Comparison of ENCODE assay signal across 13 cellular contexts in genomic region chr1:166902279-166902678, GRCh38. TPM values are rescaled to one million over a fixed set of nuclear protein-coding genes. Genes with fewer than 3 reads are reported as not detected.
DNase-seq lines count a peak whose midpoint lies in the region; ATAC-seq, FAIRE-seq and TF ChIP-seq lines count a peak whose summit lies in the region.
"Had no signal": no experiment of that assay in that cellular context is flagged by ENCODE, and none has a peak within 500 bp of the region (broad histone marks: within the 10 kb centered on the region; RNA-seq: fewer than 3 reads in every experiment).

No MANE protein-coding gene starts in this region.

- 0 out of 2 replicates have a peak, but pooled peaks have one; percentile 18 for TF ChIP-seq RAD21 in HCT116 (IDR thresholded peaks at IDR 0.05; ENCODE audit: low read depth)

- no peaks in the 10 kb centered on the region for H3K27me3 ChIP-seq in HCT116 (ENCODE audit: insufficient read depth, low read length)

- BruUV-seq in HCT116 (replicated peaks; lab: Mats Ljungman, UMichigan): no TSS peak

- H3K36me3 ChIP-seq in HCT116 (ENCODE audit: control insufficient read depth in 1 of 2, insufficient read depth in 2 of 2, low read length in 2 of 2): no peaks in the 10 kb centered on the region
- H3K36me3 ChIP-seq in kidney (ENCODE audit: control insufficient read depth in 1 of 2, insufficient read depth in 2 of 2, low read length in 2 of 2): no peaks in the 10 kb centered on the region

- TF ChIP-seq CTCF in HCT116 (IDR thresholded peaks at IDR 0.05 in 2 of 3, conservative IDR thresholded peaks at IDR 0.05 in 1 of 3; ENCODE audit: borderline replicate concordance in 1 of 3, insufficient read depth in 1 of 3, low read depth in 2 of 3, low read length in 2 of 3) (no peak), kidney (IDR thresholded peaks at IDR 0.05; ENCODE audit: borderline replicate concordance, extremely low read depth, insufficient read depth) (no peak)

- H3K9ac ChIP-seq in HCT116 (ENCODE audit: low read length) (no peak overlapping the region), kidney (ENCODE audit: low read length in 2 of 2) (no peak overlapping the region)

- H2AFZ ChIP-seq in HCT116 (ENCODE audit: low read depth, low read length, poor library complexity, severe bottlenecking): no peak overlapping the region

- no peak for TF ChIP-seq POLR2A in HCT116 (IDR thresholded peaks at IDR 0.05; ENCODE audit: borderline replicate concordance, extremely low read depth, insufficient read depth, insufficient read length)

- POLR2A ChIA-PET in HCT116 (lab: Charles Lee): interaction anchor here (0.6 kb wide), 1 partner anchor 33 kb away, joined by 4 read pairs; no protein-coding TSS in a partner anchor

- no peaks in the 10 kb centered on the region for H4K20me1 ChIP-seq in HCT116 (ENCODE audit: insufficient read depth)

- RAD21 ChIA-PET in HCT116 (lab: Charles Lee; ENCODE audit: low non-redundant PET in 1 of 2, low total read pairs in 2 of 2, uncharacterized antibody in 2 of 2, unreplicated experiment in 2 of 2): no interaction called here

- intact Hi-C loops in HCT116 (cut with micrococcal nuclease) (no loop called here), kidney (cut with DNase I) (no loop called here)

- H3K9me2 ChIP-seq in HCT116 (ENCODE audit: insufficient read depth): no peaks in the 10 kb centered on the region

- ATAC-seq in HCT116 (peak; percentile 96), HG02588 (IDR thresholded peaks at IDR 0.05; ENCODE audit: unreplicated experiment) (no peak), GM18870 (IDR thresholded peaks at IDR 0.05; ENCODE audit: unreplicated experiment) (no peak), HG03521 (IDR thresholded peaks at IDR 0.05; ENCODE audit: unreplicated experiment) (no peak)

- no peaks in the 10 kb centered on the region; a peak in 1 of 4 replicates for H3K9me3 ChIP-seq in HCT116 (ENCODE audit: control insufficient read depth in 1 of 2, insufficient read depth in 1 of 2, low read depth in 1 of 2, low read length in 2 of 2)
- H3K9me3 ChIP-seq in kidney (ENCODE audit: control insufficient read depth in 1 of 2, low read length in 2 of 2): no peaks in the 10 kb centered on the region

- H3K4me3 ChIP-seq in HCT116 (replicated peaks in 1 of 2; ENCODE audit: low read depth in 1 of 2, low read length in 2 of 2): no peak overlapping the region
- no peak overlapping the region for H3K4me3 ChIP-seq in kidney (ENCODE audit: low read length in 2 of 2)

- H3K4me2 ChIP-seq in HCT116 (ENCODE audit: low read length): peak overlapping the region; percentile 1; the same call in 1 of the 2 replicates

- H3K4me1 ChIP-seq in HCT116 (ENCODE audit: control insufficient read depth in 1 of 2, insufficient read depth in 2 of 2, low read length in 2 of 2) (peaks cover 0 to 8% of the 10 kb centered on the region in 2 experiments; a peak in 1 of 4 replicates), kidney (ENCODE audit: control insufficient read depth in 1 of 2, insufficient read depth in 1 of 2, low read depth in 1 of 2, low read length in 2 of 2) (no peaks in the 10 kb centered on the region)

- FAIRE-seq in kidney (lab: Jason Lieb, UNC): no peak

- in situ Hi-C loops in ACHN (cut with HindIII; ENCODE audit: low pct_ligation_motif_present, low pct_unique_long_range_greater_than_20kb, low sequenced_read_pairs): loop anchor here (25.0 kb wide), 1 partner anchor 160 kb away; no protein-coding TSS in a partner anchor

- DNase-seq in ACHN (peak; percentile 37), HCT116 (ENCODE audit: low read depth, low spot score) (peak; percentile 43), RPMI7951 (ENCODE audit: low read depth) (peak; percentile 70), fibroblast of peridontal ligament (ENCODE audit: extremely low read depth) (peak; percentile 6), kidney (no peak)
- DNase-seq: CD4-positive, alpha-beta memory T cell; head of caudate nucleus; NCI-H1436 treated with DMSO at 0.1 percent for 48 hours; SHP77 treated with DMSO at 0.1 percent for 48 hours; stimulated activated CD4-positive, alpha-beta T cell treated with anti-CD3 and anti-CD28 coated beads, Interleukin-4, amount 100 ng/mL, for 24 hours had no signal

- CTCF ChIA-PET in HCT116 (lab: Charles Lee): interaction anchor here (0.5 to 1.2 kb wide), 4 partner anchors 8 to 156 kb away, joined by 3 to 8 read pairs (median 3); no protein-coding TSS in a partner anchor

- H3K79me2 ChIP-seq in HCT116 (ENCODE audit: insufficient read depth, low read length): no peaks in the 10 kb centered on the region

- no peak overlapping the region for H3K27ac ChIP-seq in HCT116 (ENCODE audit: low read depth, low read length)
- H3K27ac ChIP-seq in kidney (ENCODE audit: low read depth in 2 of 2, low read length in 2 of 2): no peak overlapping the region

TF ChIP-seq in HCT116, 20 proteins besides CTCF, POLR2A, EP300 and RAD21 (continues in another document):
- no peak for TF ChIP-seq EZH2phosphoT487 (IDR thresholded peaks at IDR 0.05; ENCODE audit: borderline replicate concordance)
- no peak for TF ChIP-seq EGR1 (IDR thresholded peaks at IDR 0.05; ENCODE audit: low read depth)
- 0 out of 2 replicates have a peak, but pooled peaks have one; percentile 24 for TF ChIP-seq SP1 (IDR thresholded peaks at IDR 0.05; ENCODE audit: low read depth)
- TF ChIP-seq EZH2 (IDR thresholded peaks at IDR 0.05): no peak
- TF ChIP-seq, protein P1, sequence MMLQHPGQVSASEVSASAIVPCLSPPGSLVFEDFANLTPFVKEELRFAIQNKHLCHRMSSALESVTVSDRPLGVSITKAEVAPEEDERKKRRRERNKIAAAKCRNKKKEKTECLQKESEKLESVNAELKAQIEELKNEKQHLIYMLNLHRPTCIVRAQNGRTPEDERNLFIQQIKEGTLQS (IDR thresholded peaks at IDR 0.05): no peak
- TF ChIP-seq ZBTB33 (IDR thresholded peaks at IDR 0.05; ENCODE audit: extremely low read depth, insufficient replicate concordance, low read length): no peak
- 0 out of 2 replicates have a peak, but pooled peaks have one; percentile 21 for TF ChIP-seq CBX3 (IDR thresholded peaks at IDR 0.05; ENCODE audit: low read depth)
- TF ChIP-seq YY1 (IDR thresholded peaks at IDR 0.05; ENCODE audit: extremely low read depth, insufficient replicate concordance, low read depth, low read length): no peak
- no peak for TF ChIP-seq REST (IDR thresholded peaks at IDR 0.05; ENCODE audit: low read depth)
- no peak for TF ChIP-seq MAX (IDR thresholded peaks at IDR 0.05)
- no peak for TF ChIP-seq JUND (IDR thresholded peaks at IDR 0.05)
- no peak for TF ChIP-seq ZNF274 (IDR thresholded peaks at IDR 0.05; ENCODE audit: low read depth, low read length)
- peak; percentile 15; the same call in 1 of the 2 replicates for TF ChIP-seq SRF (IDR thresholded peaks at IDR 0.05; ENCODE audit: low read depth)
- no peak for TF ChIP-seq TCF7L2 (IDR thresholded peaks at IDR 0.05; ENCODE audit: borderline replicate concordance, extremely low read depth, insufficient read depth, insufficient read length)
- 0 out of 2 replicates have a peak, but pooled peaks have one; percentile 17 for TF ChIP-seq CEBPB (IDR thresholded peaks at IDR 0.05; ENCODE audit: low read depth)
- TF ChIP-seq POLR2AphosphoS5 (IDR thresholded peaks at IDR 0.05; ENCODE audit: low read depth, low read length): no peak
- TF ChIP-seq ELF1 (IDR thresholded peaks at IDR 0.05; ENCODE audit: borderline replicate concordance, low read depth): no peak

RNA-seq across cellular contexts. Expression of gene TADA1, which starts 26.2 kb away (rescaled TPM):
- total RNA-seq in HCT116 (2021; ENCODE audit: unreplicated experiment) (16.0 TPM), kidney (11.5 TPM)
- 7.9 and 10.1 TPM in 2 replicates for polyA plus RNA-seq in HCT116 (2012)
- 11.6 and 11.7 TPM in 2 replicates for total RNA-seq in RPMI7951 (2014; rRNA removed; shearing (Covaris generic))
- 13.7 TPM for polyA plus RNA-seq in kidney (ENCODE audit: insufficient read depth, low read depth, low replicate concordance)
